17 cellular contexts compared by ENCODE assay signal in genomic region chr17:10120113-10120485, GRCh38.
DNase-seq lines count a peak whose midpoint lies in the region; ATAC-seq and TF ChIP-seq lines count a peak whose summit lies in the region.
"Had no signal": no experiment of that assay in that cellular context is flagged by ENCODE, and none has a peak within 500 bp of the region (broad histone marks: within the 10 kb centered on the region; RNA-seq: fewer than 3 reads in every experiment).

No MANE protein-coding gene starts in this region.

- H3K9me3 ChIP-seq in mesenchymal stem cell (ENCODE audit: control insufficient read depth, low read length) (no peaks in the 10 kb centered on the region), MG63 (no peaks in the 10 kb centered on the region; the same call in 1 of the 2 replicates)
- H3K9me3 ChIP-seq: pancreas, thyroid gland had no signal

- no peak for TF ChIP-seq CTCF in GM20000 (IDR thresholded peaks at IDR 0.05; ENCODE audit: extremely low read depth, missing control alignments)

- no peaks in the 10 kb centered on the region for H3K9me3 Mint-ChIP-seq in T-cell
- H3K9me3 Mint-ChIP-seq: activated naive CD4-positive, alpha-beta T cell treated with anti-CD3 and anti-CD28 coated beads for 36 hours; GM23338 had no signal

- H3K27ac Mint-ChIP-seq in T-cell = peak overlapping the region; percentile 61 to 80
- H3K27ac Mint-ChIP-seq: activated CD4-positive, alpha-beta T cell treated with anti-CD3 and anti-CD28 coated beads for 36 hours; activated naive CD4-positive, alpha-beta T cell treated with anti-CD3 and anti-CD28 coated beads for 36 hours; GM23338 had no signal

- H3K9ac ChIP-seq in mesenchymal stem cell (ENCODE audit: low read length) = no peak overlapping the region

- DNase-seq in AML-193 (lab: John Stamatoyannopoulos, UW) (peak; percentile 55 to 64), GM20000 (ENCODE audit: low spot score) (peak; percentile 19), T-cell (no peak), mesenchymal stem cell (no peak), MG63 (no peak), SW 1271 (lab: John Stamatoyannopoulos, UW) (no peak), iPS-NIHi7 (ENCODE audit: extremely low spot score) (no peak)
- DNase-seq: activated CD4-positive, alpha-beta T cell treated with anti-CD3 and anti-CD28 coated beads for 36 hours; activated naive CD4-positive, alpha-beta T cell treated with anti-CD3 and anti-CD28 coated beads for 36 hours; foreskin melanocyte; KG1; NCI-H446 treated with DMSO at 0.1 percent for 48 hours; SHP77 treated with DMSO at 0.1 percent for 48 hours had no signal

- H3K36me3 ChIP-seq in mesenchymal stem cell (ENCODE audit: control insufficient read depth in 1 of 2, insufficient read depth in 2 of 2, low read depth in 1 of 2, low read length in 2 of 2) (no peaks in the 10 kb centered on the region), MG63 (no peaks in the 10 kb centered on the region)
- H3K36me3 ChIP-seq: pancreas, thyroid gland had no signal

- H3K4me3 ChIP-seq in mesenchymal stem cell (ENCODE audit: insufficient read depth in 1 of 2, low read depth in 1 of 2, low read length in 2 of 2) (no peak overlapping the region), MG63 (no peak overlapping the region)
- H3K4me3 ChIP-seq: GM23338, pancreas, thyroid gland had no signal

- no peak overlapping the region for H2BK5ac ChIP-seq in mesenchymal stem cell (ENCODE audit: low read depth, low read length, poor library complexity, severe bottlenecking)

- no peak overlapping the region for H3K23ac ChIP-seq in mesenchymal stem cell (ENCODE audit: low read length in 2 of 2)

- H3K27me3 ChIP-seq in mesenchymal stem cell (ENCODE audit: control insufficient read depth in 1 of 2, insufficient read depth in 1 of 2, low read length in 2 of 2) = no peaks in the 10 kb centered on the region
- H3K27me3 ChIP-seq in MG63 = no peaks in the 10 kb centered on the region
- H3K27me3 ChIP-seq: pancreas, thyroid gland had no signal

- CTCF ChIA-PET in T-cell (lab: Charles Lee) = no interaction called here

- H3K4me3 Mint-ChIP-seq in T-cell = peak overlapping the region; percentile 13 to 50 (median 28)
- H3K4me3 Mint-ChIP-seq: activated CD4-positive, alpha-beta T cell treated with anti-CD3 and anti-CD28 coated beads for 36 hours; activated naive CD4-positive, alpha-beta T cell treated with anti-CD3 and anti-CD28 coated beads for 36 hours; GM23338 had no signal

- H2BK15ac ChIP-seq in mesenchymal stem cell (ENCODE audit: low read depth, poor library complexity, severe bottlenecking) = no peak overlapping the region

- H2BK12ac ChIP-seq in mesenchymal stem cell (ENCODE audit: low read length in 2 of 2) = peak overlapping the region; percentile 8 to 34

- H3K18ac ChIP-seq in mesenchymal stem cell (ENCODE audit: low read depth in 1 of 2, low read length in 2 of 2) = peak overlapping the region in 1 of 2 experiments; percentile 81

- peaks cover 4% of the 10 kb centered on the region for H3K79me1 ChIP-seq in mesenchymal stem cell (replicated peaks; ENCODE audit: low read length, poor library complexity, severe bottlenecking)

- peaks cover 36% of the 10 kb centered on the region for H3K4me1 ChIP-seq in mesenchymal stem cell (ENCODE audit: control insufficient read depth, insufficient read depth, low read depth, low read length)

- H2AK5ac ChIP-seq in mesenchymal stem cell (ENCODE audit: low read length, severe bottlenecking) = peak overlapping the region; percentile 8

- POLR2A ChIA-PET in T-cell (lab: Charles Lee) = no interaction called here

- no peak overlapping the region for H2AFZ ChIP-seq in mesenchymal stem cell (ENCODE audit: low read depth, low read length)
- H2AFZ ChIP-seq: GM23338 had no signal

- peak overlapping the region in 1 of 2 experiments; percentile 66 for H3K4ac ChIP-seq in mesenchymal stem cell (ENCODE audit: low read depth in 1 of 2, low read length in 2 of 2)

- no peak overlapping the region for H3K14ac ChIP-seq in mesenchymal stem cell (ENCODE audit: low read length in 2 of 2)

- H3K4me2 ChIP-seq in mesenchymal stem cell (ENCODE audit: low read length, poor library complexity, severe bottlenecking) = no peak overlapping the region
- H3K4me2 ChIP-seq: GM23338 had no signal

- H2BK120ac ChIP-seq in mesenchymal stem cell (ENCODE audit: low read depth, low read length) = peak overlapping the region; percentile 22

- peaks cover 55 to 72% (median 62%) of the 10 kb centered on the region in 3 donors for H3K4me1 Mint-ChIP-seq in T-cell

- no peaks in the 10 kb centered on the region for H3K36me3 Mint-ChIP-seq in T-cell

- H3K27ac ChIP-seq in mesenchymal stem cell (ENCODE audit: low read length, poor library complexity, severe bottlenecking) = no peak overlapping the region
- H3K27ac ChIP-seq: thyroid gland had no signal

- 73% methylated on average over 9 of the region's 9 CpGs for WGBS in mesenchymal stem cell

- ATAC-seq in T-cell (replicated peaks in 1 of 4) (no peak), HG02938 (IDR thresholded peaks at IDR 0.05; ENCODE audit: unreplicated experiment) (no peak)
- ATAC-seq: activated CD4-positive, alpha-beta T cell treated with anti-CD3 and anti-CD28 coated beads for 36 hours had no signal

- H4K8ac ChIP-seq in mesenchymal stem cell (ENCODE audit: low read length) = peak overlapping the region; percentile 69

- H3K27me3 Mint-ChIP-seq in T-cell = peaks cover 0 to 13% of the 10 kb centered on the region in 2 donors

- H4K91ac ChIP-seq in mesenchymal stem cell (ENCODE audit: low read length) = peak overlapping the region; percentile 80

Comparison
In these comparisons a context has a peak if more than half of its experiments do, and no peak if none do; other contexts are left out.
1. DNase-seq: peak in AML-193 (2 of 2) and GM20000 (single experiment); none in T-cell (0 of 34), mesenchymal stem cell (single experiment), MG63 (single experiment), SW 1271 (0 of 2) and iPS-NIHi7 (single experiment).